Comparison of ENCODE assay signal across 1 cellular context in the genomic region with DNA sequence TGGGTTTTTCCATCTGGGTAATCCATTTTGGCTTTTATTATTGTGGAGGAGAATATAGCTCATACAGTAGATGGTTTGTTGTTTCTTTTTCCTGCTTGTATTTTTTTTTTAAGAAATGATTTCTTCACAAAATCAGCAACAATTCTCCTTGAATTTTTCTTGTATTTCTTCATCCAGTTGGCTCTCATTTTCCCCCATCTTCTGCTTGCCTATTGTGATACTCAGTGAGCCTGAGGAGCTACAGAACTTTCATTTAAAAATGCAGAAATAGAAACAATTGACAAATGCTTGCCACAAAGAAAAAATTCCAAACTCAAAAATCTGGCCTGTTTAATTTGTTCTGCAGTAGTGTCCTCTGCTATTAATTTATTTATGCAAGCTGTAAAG.
TF ChIP-seq lines count a peak whose summit lies in the region.

No MANE protein-coding gene starts in this region.

TF ChIP-seq in GM23338, 12 proteins besides CTCF, POLR2A, EP300 and RAD21:
- no peak for TF ChIP-seq ZNF114 (CRISPR knock-in tag; IDR thresholded peaks at IDR 0.05)
- no peak for TF ChIP-seq CREB1 (CRISPR knock-in tag; IDR thresholded peaks at IDR 0.05; ENCODE audit: low read depth)
- no peak for TF ChIP-seq EZH2phosphoT487 (IDR thresholded peaks at IDR 0.05; ENCODE audit: unreplicated experiment)
- TF ChIP-seq POLR2AphosphoS5 (IDR thresholded peaks at IDR 0.05; ENCODE audit: low read depth): no peak
- no peak for TF ChIP-seq JUNB (IDR thresholded peaks at IDR 0.05; ENCODE audit: unreplicated experiment)
- TF ChIP-seq, protein P1, sequence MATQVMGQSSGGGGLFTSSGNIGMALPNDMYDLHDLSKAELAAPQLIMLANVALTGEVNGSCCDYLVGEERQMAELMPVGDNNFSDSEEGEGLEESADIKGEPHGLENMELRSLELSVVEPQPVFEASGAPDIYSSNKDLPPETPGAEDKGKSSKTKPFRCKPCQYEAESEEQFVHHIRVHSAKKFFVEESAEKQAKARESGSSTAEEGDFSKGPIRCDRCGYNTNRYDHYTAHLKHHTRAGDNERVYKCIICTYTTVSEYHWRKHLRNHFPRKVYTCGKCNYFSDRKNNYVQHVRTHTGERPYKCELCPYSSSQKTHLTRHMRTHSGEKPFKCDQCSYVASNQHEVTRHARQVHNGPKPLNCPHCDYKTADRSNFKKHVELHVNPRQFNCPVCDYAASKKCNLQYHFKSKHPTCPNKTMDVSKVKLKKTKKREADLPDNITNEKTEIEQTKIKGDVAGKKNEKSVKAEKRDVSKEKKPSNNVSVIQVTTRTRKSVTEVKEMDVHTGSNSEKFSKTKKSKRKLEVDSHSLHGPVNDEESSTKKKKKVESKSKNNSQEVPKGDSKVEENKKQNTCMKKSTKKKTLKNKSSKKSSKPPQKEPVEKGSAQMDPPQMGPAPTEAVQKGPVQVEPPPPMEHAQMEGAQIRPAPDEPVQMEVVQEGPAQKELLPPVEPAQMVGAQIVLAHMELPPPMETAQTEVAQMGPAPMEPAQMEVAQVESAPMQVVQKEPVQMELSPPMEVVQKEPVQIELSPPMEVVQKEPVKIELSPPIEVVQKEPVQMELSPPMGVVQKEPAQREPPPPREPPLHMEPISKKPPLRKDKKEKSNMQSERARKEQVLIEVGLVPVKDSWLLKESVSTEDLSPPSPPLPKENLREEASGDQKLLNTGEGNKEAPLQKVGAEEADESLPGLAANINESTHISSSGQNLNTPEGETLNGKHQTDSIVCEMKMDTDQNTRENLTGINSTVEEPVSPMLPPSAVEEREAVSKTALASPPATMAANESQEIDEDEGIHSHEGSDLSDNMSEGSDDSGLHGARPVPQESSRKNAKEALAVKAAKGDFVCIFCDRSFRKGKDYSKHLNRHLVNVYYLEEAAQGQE (IDR thresholded peaks at IDR 0.05; ENCODE audit: unreplicated experiment): no peak
- no peak for TF ChIP-seq EZH2 (IDR thresholded peaks at IDR 0.05; ENCODE audit: low read depth, unreplicated experiment)
- TF ChIP-seq, protein P2, sequence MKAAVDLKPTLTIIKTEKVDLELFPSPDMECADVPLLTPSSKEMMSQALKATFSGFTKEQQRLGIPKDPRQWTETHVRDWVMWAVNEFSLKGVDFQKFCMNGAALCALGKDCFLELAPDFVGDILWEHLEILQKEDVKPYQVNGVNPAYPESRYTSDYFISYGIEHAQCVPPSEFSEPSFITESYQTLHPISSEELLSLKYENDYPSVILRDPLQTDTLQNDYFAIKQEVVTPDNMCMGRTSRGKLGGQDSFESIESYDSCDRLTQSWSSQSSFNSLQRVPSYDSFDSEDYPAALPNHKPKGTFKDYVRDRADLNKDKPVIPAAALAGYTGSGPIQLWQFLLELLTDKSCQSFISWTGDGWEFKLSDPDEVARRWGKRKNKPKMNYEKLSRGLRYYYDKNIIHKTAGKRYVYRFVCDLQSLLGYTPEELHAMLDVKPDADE (IDR thresholded peaks at IDR 0.05): no peak
- TF ChIP-seq NANOG (IDR thresholded peaks at IDR 0.05; ENCODE audit: borderline replicate concordance): no peak
- no peak for TF ChIP-seq STAT1 (IDR thresholded peaks at IDR 0.05; ENCODE audit: unreplicated experiment)
- no peak for TF ChIP-seq ZNF462 (CRISPR knock-in tag; IDR thresholded peaks at IDR 0.05)
- TF ChIP-seq ZNF331 (CRISPR knock-in tag; IDR thresholded peaks at IDR 0.05; ENCODE audit: low read depth): no peak
